Comparison of ENCODE assay signal across 8 cellular contexts in genomic region chr14:104752338-104752734, GRCh38. TPM values are rescaled to one million over a fixed set of nuclear protein-coding genes. Genes with fewer than 3 reads are reported as not detected.
DNase-seq lines count a peak whose midpoint lies in the region; ATAC-seq and TF ChIP-seq lines count a peak whose summit lies in the region.

No MANE protein-coding gene starts in this region.

- H3K36me3 ChIP-seq in tibial artery = peaks cover 18 to 27% (median 20%) of the 10 kb centered on the region in 3 donors

- peak overlapping the region; percentile 93 for H3K4me3 Mint-ChIP-seq in activated T-helper 17 cell treated with anti-CD3 and anti-CD28 coated beads, Interleukin-2, amount 50 U/mL, for 72 hours

- no peaks in the 10 kb centered on the region for H3K27me3 Mint-ChIP-seq in activated T-helper 17 cell treated with anti-CD3 and anti-CD28 coated beads, Interleukin-2, amount 50 U/mL, for 72 hours

- ATAC-seq in GM18907 (IDR thresholded peaks at IDR 0.05; ENCODE audit: unreplicated experiment) (peak; percentile 85), HG03045 (IDR thresholded peaks at IDR 0.05; ENCODE audit: unreplicated experiment) (peak; percentile 1)
- peak; percentile 1 for ATAC-seq in activated T-helper 17 cell treated with anti-CD3 and anti-CD28 coated beads, Interleukin-2, amount 50 U/mL, for 72 hours (replicated peaks)

- no peak for TF ChIP-seq CTCF in tibial artery (IDR thresholded peaks at IDR 0.05)

- H3K4me3 ChIP-seq in tibial artery = peak overlapping the region; percentile 80 to 89

- H3K27me3 ChIP-seq in tibial artery = no peaks in the 10 kb centered on the region

- peaks cover 28% of the 10 kb centered on the region for H3K36me3 Mint-ChIP-seq in activated T-helper 17 cell treated with anti-CD3 and anti-CD28 coated beads, Interleukin-2, amount 50 U/mL, for 72 hours (ENCODE audit: low read depth)

- H3K9me3 Mint-ChIP-seq in activated T-helper 17 cell treated with anti-CD3 and anti-CD28 coated beads, Interleukin-2, amount 50 U/mL, for 72 hours = no peaks in the 10 kb centered on the region

- intact Hi-C loops in tibial artery (cut with DNase I; ENCODE audit: low total_unique reads) = loop anchor here (2.0 to 10.0 kb wide), 2 partner anchors 74 to 722 kb away; partner anchors contain the start of gene CRIP2

- peaks cover 0 to 75% (median 49%) of the 10 kb centered on the region in 4 donors for H3K4me1 ChIP-seq in tibial artery

- peaks cover 16% of the 10 kb centered on the region for H3K4me1 Mint-ChIP-seq in activated T-helper 17 cell treated with anti-CD3 and anti-CD28 coated beads, Interleukin-2, amount 50 U/mL, for 72 hours

- no peaks in the 10 kb centered on the region for H3K9me3 ChIP-seq in tibial artery

- DNase-seq in inferior parietal cortex (ENCODE audit: extremely low spot score) = peak; percentile 91
- DNase-seq in tibial artery = no peak
- no peak for DNase-seq in hippocampal formation (lab: John Stamatoyannopoulos, UW)
- DNase-seq in NCI-H524 (lab: John Stamatoyannopoulos, UW) = no peak
- no peak for DNase-seq in ureter (ENCODE audit: low spot score)

- H3K27ac ChIP-seq in tibial artery = peak overlapping the region; percentile 97 to 98

- peak overlapping the region; percentile 89 for H3K27ac Mint-ChIP-seq in activated T-helper 17 cell treated with anti-CD3 and anti-CD28 coated beads, Interleukin-2, amount 50 U/mL, for 72 hours

RNA-seq across cellular contexts. Expression of gene SIVA1, which starts 0.6 kb away (rescaled TPM):
- total RNA-seq in activated T-helper 17 cell treated with anti-CD3 and anti-CD28 coated beads, Interleukin-2, amount 50 U/mL, for 72 hours = 100 to 1,000 TPM in 1 of 2 donors, 10 to 100 TPM in 1; 65.2 to 121 TPM
- 56.5 TPM for total RNA-seq in ureter

RNA-seq across cellular contexts. Expression of gene ADSS1, which starts 28.3 kb away (rescaled TPM):
- total RNA-seq in activated T-helper 17 cell treated with anti-CD3 and anti-CD28 coated beads, Interleukin-2, amount 50 U/mL, for 72 hours = 1 to 10 TPM in 1 of 2 donors, under 1 TPM in 1; 0.91 to 2.4 TPM
- total RNA-seq in ureter = 11.0 TPM

RNA-seq across cellular contexts. Expression of gene AKT1, which starts 43.2 kb away (rescaled TPM):
- total RNA-seq in activated T-helper 17 cell treated with anti-CD3 and anti-CD28 coated beads, Interleukin-2, amount 50 U/mL, for 72 hours = 100 to 1,000 TPM in 1 of 2 donors, 10 to 100 TPM in 1; 81.3 to 160 TPM
- 116 TPM for total RNA-seq in ureter

RNA-seq across cellular contexts. Expression of gene ZBTB42, which starts 48.6 kb away (rescaled TPM):
- 1 to 10 TPM; 3.0 to 3.2 TPM for total RNA-seq in activated T-helper 17 cell treated with anti-CD3 and anti-CD28 coated beads, Interleukin-2, amount 50 U/mL, for 72 hours
- total RNA-seq in ureter = 9.4 TPM

Comparison
In these comparisons a context has a peak if more than half of its experiments do, and no peak if none do; other contexts are left out.
1. ATAC-seq: peak in every context shown above with its lines; median percentile 85 in GM18907; 1 in HG03045; 1 in activated T-helper 17 cell treated with anti-CD3 and anti-CD28 coated beads, Interleukin-2, amount 50 U/mL, for 72 hours.